ENCODE assay signal across 11 cellular contexts in the genomic region with DNA sequence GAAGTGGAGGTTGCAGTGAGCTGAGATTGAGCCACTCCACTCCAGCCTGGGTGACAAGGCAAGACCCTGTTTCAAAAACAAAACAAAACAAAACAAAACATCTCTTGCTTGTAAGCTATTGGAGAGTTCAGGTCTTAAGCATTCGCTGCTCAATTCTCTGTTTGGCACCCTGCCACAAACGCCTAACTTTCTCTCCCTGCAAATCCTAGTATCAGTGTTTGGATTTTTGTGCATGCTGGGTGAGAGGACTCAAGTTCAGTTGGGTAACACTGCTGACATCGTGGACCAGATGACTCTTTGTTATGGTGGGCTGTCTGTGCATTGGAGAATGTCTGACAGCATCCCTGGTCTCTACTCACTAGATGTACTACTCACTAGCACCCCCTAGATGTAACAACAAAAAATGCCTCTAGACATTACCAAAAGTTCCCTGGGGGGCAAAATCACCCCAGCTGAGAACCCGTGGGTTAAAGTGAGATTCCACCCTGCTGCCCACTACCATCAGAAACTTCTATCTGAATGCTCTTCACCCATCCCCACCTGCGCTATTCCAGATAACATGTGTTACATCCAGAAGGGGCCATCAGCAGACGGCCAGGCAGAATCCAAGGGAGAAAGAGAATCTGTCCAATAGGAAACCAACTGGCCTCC. TPM values are rescaled to one million over a fixed set of nuclear protein-coding genes. Genes with fewer than 3 reads are reported as not detected.
DNase-seq lines count a peak whose midpoint lies in the region; FAIRE-seq and TF ChIP-seq lines count a peak whose summit lies in the region.
"Had no signal": no experiment of that assay in that cellular context is flagged by ENCODE, and none has a peak within 500 bp of the region (broad histone marks: within the 10 kb centered on the region; RNA-seq: fewer than 3 reads in every experiment).

No MANE protein-coding gene starts in this region.

- no peaks in the 10 kb centered on the region for H3K9me3 Mint-ChIP-seq in activated CD4-positive, alpha-beta T cell treated with anti-CD3 and anti-CD28 coated beads, Interleukin-2, amount 10 ng/mL, durations not matched to agents 24 days and 14 days
- H3K9me3 Mint-ChIP-seq: central memory CD8-positive, alpha-beta T cell had no signal

- no peaks in the 10 kb centered on the region for H3K9me2 ChIP-seq in OCI-LY7 (ENCODE audit: insufficient read depth, low read length)

- no peaks in the 10 kb centered on the region for H3K36me3 Mint-ChIP-seq in activated CD4-positive, alpha-beta T cell treated with anti-CD3 and anti-CD28 coated beads, Interleukin-2, amount 10 ng/mL, durations not matched to agents 24 days and 14 days (ENCODE audit: low read depth)

- H3K4me1 Mint-ChIP-seq in activated CD4-positive, alpha-beta T cell treated with anti-CD3 and anti-CD28 coated beads, Interleukin-2, amount 10 ng/mL, durations not matched to agents 24 days and 14 days: no peaks in the 10 kb centered on the region
- H3K4me1 Mint-ChIP-seq: central memory CD8-positive, alpha-beta T cell had no signal

- intact Hi-C loops in OCI-LY7 (cut with micrococcal nuclease; ENCODE audit: unreplicated experiment): no loop called here
- intact Hi-C loops in activated CD4-positive, alpha-beta T cell treated with anti-CD3 and anti-CD28 coated beads, Interleukin-2, amount 10 ng/mL, durations not matched to agents 24 days and 14 days (cut with micrococcal nuclease): no loop called here

- no peak overlapping the region for H2AFZ ChIP-seq in OCI-LY7 (ENCODE audit: low read length)

- H3K36me3 ChIP-seq in BJ (ENCODE audit: control insufficient read depth, insufficient read depth, low read length): no peaks in the 10 kb centered on the region
- no peaks in the 10 kb centered on the region for H3K36me3 ChIP-seq in OCI-LY7 (ENCODE audit: insufficient read depth, low read length)
- H3K36me3 ChIP-seq: uterus had no signal

- BruUV-seq in OCI-LY7 (replicated peaks; lab: Mats Ljungman, UMichigan): no TSS peak

- no peaks in the 10 kb centered on the region for H3K9me3 ChIP-seq in OCI-LY7 (ENCODE audit: low read length)
- H3K9me3 ChIP-seq: uterus had no signal

- H3K27me3 Mint-ChIP-seq in activated CD4-positive, alpha-beta T cell treated with anti-CD3 and anti-CD28 coated beads, Interleukin-2, amount 10 ng/mL, durations not matched to agents 24 days and 14 days: peaks cover 5% of the 10 kb centered on the region

- H3K4me1 ChIP-seq in OCI-LY7 (ENCODE audit: insufficient read depth, low read length, poor library complexity, severe bottlenecking): no peaks in the 10 kb centered on the region
- H3K4me1 ChIP-seq: uterus had no signal

- no peak for TF ChIP-seq POLR2A in GM12892 (IDR thresholded peaks at IDR 0.05; ENCODE audit: low read depth, low read length)

- H3K27me3 ChIP-seq in BJ (ENCODE audit: control insufficient read depth, insufficient read depth, low read length): peaks cover 8% of the 10 kb centered on the region
- H3K27me3 ChIP-seq: uterus had no signal

- TF ChIP-seq CTCF in BJ (IDR thresholded peaks at IDR 0.05; ENCODE audit: insufficient read depth, low read depth, low read length): peak; percentile 29
- peak; percentile 73 for TF ChIP-seq CTCF in OCI-LY7 (conservative IDR thresholded peaks at IDR 0.05; ENCODE audit: low read length)
- peak; percentile 43 for TF ChIP-seq CTCF in fibroblast of villous mesenchyme (IDR thresholded peaks at IDR 0.05; ENCODE audit: insufficient read depth, low read depth, low read length)

- no peak for DNase-seq in BJ (ENCODE audit: low read depth)
- DNase-seq in GM12892 (ENCODE audit: insufficient read length): no peak
- DNase-seq in OCI-LY7 (ENCODE audit: low spot score): peak; percentile 34
- DNase-seq in fibroblast of villous mesenchyme (ENCODE audit: low read depth): peak; percentile 10
- no peak for DNase-seq in NCI-H2196 (lab: John Stamatoyannopoulos, UW; ENCODE audit: unreplicated experiment)
- DNase-seq in activated CD4-positive, alpha-beta T cell treated with anti-CD3 and anti-CD28 coated beads, Interleukin-2, amount 10 ng/mL, durations not matched to agents 24 days and 14 days: no peak
- no peak for DNase-seq in hepatic stellate cell (ENCODE audit: low spot score)
- no peak for DNase-seq in NCI-H2107 treated with DMSO at 0.1 percent for 48 hours (lab: John Stamatoyannopoulos, UW; ENCODE audit: unreplicated experiment)
- DNase-seq: NCI-H2029 treated with DMSO at 0.1 percent for 48 hours, uterus had no signal

- FAIRE-seq in GM12892 (lab: Jason Lieb, UNC): peak; percentile 85

- CTCF ChIA-PET in BJ (lab: Yijun Ruan, JAX): interaction anchor here (1.0 to 5.1 kb wide), 4 partner anchors 10 to 106 kb away, joined by 3 to 28 read pairs (median 4); no protein-coding TSS in a partner anchor
- CTCF ChIA-PET in OCI-LY7 (lab: Charles Lee; ENCODE audit: unreplicated experiment): no interaction called here

- H3K4me3 Mint-ChIP-seq in activated CD4-positive, alpha-beta T cell treated with anti-CD3 and anti-CD28 coated beads, Interleukin-2, amount 10 ng/mL, durations not matched to agents 24 days and 14 days: no peak overlapping the region
- H3K4me3 Mint-ChIP-seq: central memory CD8-positive, alpha-beta T cell had no signal

- H3K27ac Mint-ChIP-seq in activated CD4-positive, alpha-beta T cell treated with anti-CD3 and anti-CD28 coated beads, Interleukin-2, amount 10 ng/mL, durations not matched to agents 24 days and 14 days: no peak overlapping the region

- H3K79me2 ChIP-seq in OCI-LY7 (ENCODE audit: insufficient read depth, low read depth, low read length): no peaks in the 10 kb centered on the region

- no peak overlapping the region for H3K27ac ChIP-seq in OCI-LY7 (ENCODE audit: low read depth, low read length, poor library complexity, severe bottlenecking)
- H3K27ac ChIP-seq: uterus had no signal

- H4K20me1 ChIP-seq in OCI-LY7 (ENCODE audit: insufficient read depth, low read length): no peaks in the 10 kb centered on the region

- no peak overlapping the region for H3K4me2 ChIP-seq in OCI-LY7 (ENCODE audit: low read length)

- H3K4me3 ChIP-seq in BJ (ENCODE audit: low read depth, low read length) (no peak overlapping the region), OCI-LY7 (ENCODE audit: low read depth, low read length, poor library complexity, severe bottlenecking) (no peak overlapping the region), fibroblast of villous mesenchyme (ENCODE audit: low read depth, low read length) (no peak overlapping the region)
- H3K4me3 ChIP-seq: uterus had no signal

- POLR2A ChIA-PET in BJ (lab: Charles Lee) (no interaction called here), OCI-LY7 (lab: Charles Lee) (interaction anchor here (0.5 kb wide), 1 partner anchor 123 kb away, joined by 3 read pairs; no protein-coding TSS in a partner anchor)

RNA-seq across cellular contexts. Expression of a gene that starts 50.9 kb away (rescaled TPM):
- polyA plus RNA-seq in BJ (2011; rRNA removed): 0.12 TPM in 2 replicates
- 0.24 and 0.57 TPM in 2 replicates for polyA minus RNA-seq in BJ (2011; rRNA and poly(A)+ RNA removed)
- polyA plus RNA-seq in GM12892 (2012; ENCODE audit: missing spikeins): 14.9 TPM
- 0.06 and 0.82 TPM in 2 replicates for total RNA-seq in OCI-LY7 (2014; rRNA removed; shearing (Covaris generic))
- total RNA-seq in OCI-LY7 (2022) (0.37 and 0.76 TPM in 2 replicates), fibroblast of villous mesenchyme (0.32 and 0.43 TPM in 2 replicates)
- 0.19 and 0.31 TPM in 2 replicates for total RNA-seq in activated CD4-positive, alpha-beta T cell treated with anti-CD3 and anti-CD28 coated beads, Interleukin-2, amount 10 ng/mL, durations not matched to agents 24 days and 14 days

Comparison
In these comparisons a context has a peak if more than half of its experiments do, and no peak if none do; other contexts are left out.
1. DNase-seq: peak in OCI-LY7 (single experiment) and fibroblast of villous mesenchyme (single experiment); none in BJ (single experiment), GM12892 (single experiment), NCI-H2196 (single experiment), activated CD4-positive, alpha-beta T cell treated with anti-CD3 and anti-CD28 coated beads, Interleukin-2, amount 10 ng/mL, durations not matched to agents 24 days and 14 days (single experiment), hepatic stellate cell (single experiment) and NCI-H2107 treated with DMSO at 0.1 percent for 48 hours (single experiment).
2. Peak in every context shown above with its lines, with median percentiles within 50 percentile points of each other: CTCF ChIP-seq.